Comparison of ENCODE assay signal across 20 cellular contexts in genomic region chr11:87022254-87022653, GRCh38. TPM values are rescaled to one million over a fixed set of nuclear protein-coding genes. Genes with fewer than 3 reads are reported as not detected.
DNase-seq lines count a peak whose midpoint lies in the region; ATAC-seq lines count a peak whose summit lies in the region.
"Had no signal": no experiment of that assay in that cellular context is flagged by ENCODE, and none has a peak within 500 bp of the region (broad histone marks: within the 10 kb centered on the region; RNA-seq: fewer than 3 reads in every experiment).

No MANE protein-coding gene starts in this region.

- H3K4me3 Mint-ChIP-seq in activated T-helper 17 cell treated with anti-CD3 and anti-CD28 coated beads, Interleukin-2, amount 50 U/mL, for 72 hours = no peak overlapping the region
- H3K4me3 Mint-ChIP-seq: activated naive CD8-positive, alpha-beta T cell treated with anti-CD3 and anti-CD28 coated beads for 36 hours; immature natural killer cell had no signal

- peaks cover 7% of the 10 kb centered on the region for H3K27me3 Mint-ChIP-seq in activated T-helper 17 cell treated with anti-CD3 and anti-CD28 coated beads, Interleukin-2, amount 50 U/mL, for 72 hours
- H3K27me3 Mint-ChIP-seq: activated naive CD8-positive, alpha-beta T cell treated with anti-CD3 and anti-CD28 coated beads for 36 hours had no signal

- no peaks in the 10 kb centered on the region for H3K9me3 Mint-ChIP-seq in activated T-helper 17 cell treated with anti-CD3 and anti-CD28 coated beads, Interleukin-2, amount 50 U/mL, for 72 hours
- H3K9me3 Mint-ChIP-seq: activated naive CD8-positive, alpha-beta T cell treated with anti-CD3 and anti-CD28 coated beads for 36 hours; immature natural killer cell had no signal

- DNase-seq in cortex of kidney (lab: John Stamatoyannopoulos, UW) (no peak), NCI-H1048 (lab: John Stamatoyannopoulos, UW) (no peak), inferior parietal cortex (ENCODE audit: extremely low spot score) (no peak)
- no peak for DNase-seq in central memory CD4-positive, alpha-beta T cell
- DNase-seq: activated CD4-positive, alpha-beta T cell treated with anti-CD3 and anti-CD28 coated beads, Interleukin-2, amount 50 U/mL, for 4 hours; activated naive CD8-positive, alpha-beta T cell treated with anti-CD3 and anti-CD28 coated beads for 36 hours; activated T-cell treated with anti-CD3 and anti-CD28 coated beads, Interleukin-2, amount 50 U/mL, for 1 hour; DMS 273 treated with DMSO at 0.1 percent for 48 hours; GDM1; immature natural killer cell; NCI-H146; NCI-H82; nucleus accumbens; retina; SIG-M5 had no signal

- no peaks in the 10 kb centered on the region for H3K36me3 Mint-ChIP-seq in activated T-helper 17 cell treated with anti-CD3 and anti-CD28 coated beads, Interleukin-2, amount 50 U/mL, for 72 hours (ENCODE audit: low read depth)
- H3K36me3 Mint-ChIP-seq: activated naive CD8-positive, alpha-beta T cell treated with anti-CD3 and anti-CD28 coated beads for 36 hours had no signal

- H3K4me1 Mint-ChIP-seq in activated T-helper 17 cell treated with anti-CD3 and anti-CD28 coated beads, Interleukin-2, amount 50 U/mL, for 72 hours = no peaks in the 10 kb centered on the region

- no peak overlapping the region for H3K27ac Mint-ChIP-seq in activated T-helper 17 cell treated with anti-CD3 and anti-CD28 coated beads, Interleukin-2, amount 50 U/mL, for 72 hours
- H3K27ac Mint-ChIP-seq: activated naive CD8-positive, alpha-beta T cell treated with anti-CD3 and anti-CD28 coated beads for 36 hours; immature natural killer cell had no signal

- ATAC-seq in GM18502 (IDR thresholded peaks at IDR 0.05; ENCODE audit: poor library complexity, unreplicated experiment) (peak; percentile 63), GM21390 (IDR thresholded peaks at IDR 0.05; ENCODE audit: unreplicated experiment) (peak; percentile 54), HG02973 (IDR thresholded peaks at IDR 0.05; ENCODE audit: unreplicated experiment) (peak; percentile 95)
- ATAC-seq in activated T-helper 17 cell treated with anti-CD3 and anti-CD28 coated beads, Interleukin-2, amount 50 U/mL, for 72 hours (replicated peaks) = peak; percentile 58
- ATAC-seq: HCT116 had no signal

RNA-seq across cellular contexts. Expression of gene TMEM135, which starts 15.5 kb away (rescaled TPM):
- total RNA-seq in activated T-helper 17 cell treated with anti-CD3 and anti-CD28 coated beads, Interleukin-2, amount 50 U/mL, for 72 hours = 10 to 100 TPM; 19.8 to 34.7 TPM
